Comparison of ENCODE assay signal across 34 cellular contexts in genomic region chr5:74738406-74738805, GRCh38.
"Had no signal": no experiment of that assay in that cellular context is flagged by ENCODE, and none has a peak within 500 bp of the region (broad histone marks: within the 10 kb centered on the region; RNA-seq: fewer than 3 reads in every experiment).

No MANE protein-coding gene starts in this region.

- H3K4me3 ChIP-seq: adrenal gland, body of pancreas, breast epithelium, cardiac muscle cell, colonic mucosa, esophagus squamous epithelium had no signal

- H3K4me3 Mint-ChIP-seq: activated CD4-positive, alpha-beta memory T cell treated with anti-CD3 and anti-CD28 coated beads for 36 hours; activated CD4-positive, alpha-beta T cell treated with anti-CD3 and anti-CD28 coated beads for 36 hours; activated CD4-positive, alpha-beta T cell treated with anti-CD3 and anti-CD28 coated beads, Interleukin-2, amount 10 ng/mL, durations not matched to agents 24 days and 14 days; activated CD8-positive, alpha-beta memory T cell treated with anti-CD3 and anti-CD28 coated beads, Interleukin-2, amount 10 ng/mL, durations not matched to agents 7 days and 5 days; activated CD8-positive, alpha-beta T cell treated with anti-CD3 and anti-CD28 coated beads, Interleukin-2, amount 10 ng/mL, durations not matched to agents 7 days and 5 days; activated naive CD4-positive, alpha-beta T cell treated with anti-CD3 and anti-CD28 coated beads for 36 hours; activated naive CD4-positive, alpha-beta T cell treated with anti-CD3 and anti-CD28 coated beads, Interleukin-2, amount 50 U/mL, for 24 hours; activated naive CD8-positive, alpha-beta T cell treated with anti-CD3 and anti-CD28 coated beads for 36 hours; activated naive CD8-positive, alpha-beta T cell treated with anti-CD3 and anti-CD28 coated beads, Interleukin-2, amount 50 U/mL, for 24 hours; activated T-helper 1 cell treated with anti-CD3 and anti-CD28 coated beads, Interleukin-12 subunit alpha, Interleukin-12 subunit beta, Interleukin-2, Interleukin-4 antibody, amounts not matched to agents 30 ng/mL and 10 ng/mL and 1 ng/mL, durations not matched to agents 14 hours and 24 hours and 36 hours; T-helper 1 cell treated with Interleukin-12 subunit alpha and Interleukin-12 subunit beta and Interleukin-4 antibody, amounts not matched to agents 30 μg/mL and 1 μg/mL, for 36 hours had no signal

- H3K4me1 ChIP-seq: adrenal gland, body of pancreas, breast epithelium, colonic mucosa, esophagus squamous epithelium had no signal

- DNase-seq: activated CD4-positive, alpha-beta memory T cell treated with anti-CD3 and anti-CD28 coated beads for 36 hours; activated CD4-positive, alpha-beta T cell treated with anti-CD3 and anti-CD28 coated beads for 36 hours; activated CD4-positive, alpha-beta T cell treated with anti-CD3 and anti-CD28 coated beads, Interleukin-2, amount 10 ng/mL, durations not matched to agents 24 days and 14 days; activated CD4-positive, CD25-positive, alpha-beta regulatory T cell; activated CD4-positive, CD25-positive, alpha-beta regulatory T cell treated with anti-CD3 and anti-CD28 coated beads, Interleukin-2, amount 50 U/mL, for 72 hours; activated CD8-positive, alpha-beta memory T cell treated with anti-CD3 and anti-CD28 coated beads, Interleukin-2, amount 10 ng/mL, durations not matched to agents 7 days and 5 days; activated CD8-positive, alpha-beta memory T cell treated with anti-CD3 and anti-CD28 coated beads, Interleukin-2, amount 50 U/mL, for 4 hours; activated CD8-positive, alpha-beta T cell treated with anti-CD3 and anti-CD28 coated beads, Interleukin-2, amount 10 ng/mL, durations not matched to agents 7 days and 5 days; activated effector memory CD4-positive, alpha-beta T cell treated with anti-CD3 and anti-CD28 coated beads, Interleukin-2, amount 50 U/mL, for 16 hours; activated naive CD4-positive, alpha-beta T cell treated with anti-CD3 and anti-CD28 coated beads for 36 hours; activated naive CD8-positive, alpha-beta T cell treated with anti-CD3 and anti-CD28 coated beads for 36 hours; activated naive CD8-positive, alpha-beta T cell treated with anti-CD3 and anti-CD28 coated beads, Interleukin-2, amount 50 U/mL, for 24 hours; activated T-cell treated with anti-CD3 and anti-CD28 coated beads, Interleukin-2, amount 50 U/mL, for 1 hour; activated T-cell treated with anti-CD3 and anti-CD28 coated beads, Interleukin-2, amount 50 U/mL, for 48 hours; adrenal gland; amygdala; aorta; body of pancreas; central memory CD4-positive, alpha-beta T cell; cerebellar nuclear complex; colonic mucosa; effector CD8-positive, alpha-beta T cell; esophagus squamous epithelium; head of caudate nucleus had no signal

- FAIRE-seq: endometrium, endothelial cell of umbilical vein, frontal cortex had no signal

- H3K27ac ChIP-seq: adrenal gland, body of pancreas, breast epithelium, cardiac muscle cell, colonic mucosa, epithelial cell of prostate, esophagus squamous epithelium had no signal

- H3K4me1 Mint-ChIP-seq: activated CD4-positive, alpha-beta T cell treated with anti-CD3 and anti-CD28 coated beads for 36 hours; activated CD4-positive, alpha-beta T cell treated with anti-CD3 and anti-CD28 coated beads, Interleukin-2, amount 10 ng/mL, durations not matched to agents 24 days and 14 days; activated CD8-positive, alpha-beta memory T cell treated with anti-CD3 and anti-CD28 coated beads, Interleukin-2, amount 10 ng/mL, durations not matched to agents 7 days and 5 days; activated naive CD4-positive, alpha-beta T cell treated with anti-CD3 and anti-CD28 coated beads, Interleukin-2, amount 50 U/mL, for 24 hours; activated naive CD8-positive, alpha-beta T cell treated with anti-CD3 and anti-CD28 coated beads for 36 hours; activated naive CD8-positive, alpha-beta T cell treated with anti-CD3 and anti-CD28 coated beads, Interleukin-2, amount 50 U/mL, for 24 hours had no signal

- H3K9me3 ChIP-seq: adrenal gland, body of pancreas, breast epithelium, colonic mucosa, esophagus squamous epithelium had no signal

- H3K27me3 Mint-ChIP-seq: activated CD4-positive, alpha-beta memory T cell treated with anti-CD3 and anti-CD28 coated beads for 36 hours; activated CD4-positive, alpha-beta T cell treated with anti-CD3 and anti-CD28 coated beads for 36 hours; activated CD4-positive, alpha-beta T cell treated with anti-CD3 and anti-CD28 coated beads, Interleukin-2, amount 10 ng/mL, durations not matched to agents 24 days and 14 days; activated CD8-positive, alpha-beta memory T cell treated with anti-CD3 and anti-CD28 coated beads, Interleukin-2, amount 10 ng/mL, durations not matched to agents 7 days and 5 days; activated naive CD4-positive, alpha-beta T cell treated with anti-CD3 and anti-CD28 coated beads, Interleukin-2, amount 50 U/mL, for 24 hours; activated naive CD8-positive, alpha-beta T cell treated with anti-CD3 and anti-CD28 coated beads for 36 hours; activated naive CD8-positive, alpha-beta T cell treated with anti-CD3 and anti-CD28 coated beads, Interleukin-2, amount 50 U/mL, for 24 hours had no signal

- ATAC-seq: activated CD4-positive, alpha-beta T cell treated with anti-CD3 and anti-CD28 coated beads for 36 hours; activated CD8-positive, alpha-beta memory T cell treated with anti-CD3 and anti-CD28 coated beads, Interleukin-2, amount 10 ng/mL, durations not matched to agents 7 days and 5 days; activated CD8-positive, alpha-beta T cell treated with anti-CD3 and anti-CD28 coated beads, Interleukin-2, amount 10 ng/mL, durations not matched to agents 7 days and 5 days; activated naive CD8-positive, alpha-beta T cell treated with anti-CD3 and anti-CD28 coated beads, Interleukin-2, amount 50 U/mL, for 24 hours; body of pancreas had no signal

- H3K27ac Mint-ChIP-seq: activated CD4-positive, alpha-beta memory T cell treated with anti-CD3 and anti-CD28 coated beads for 36 hours; activated CD4-positive, alpha-beta T cell treated with anti-CD3 and anti-CD28 coated beads for 36 hours; activated CD4-positive, alpha-beta T cell treated with anti-CD3 and anti-CD28 coated beads, Interleukin-2, amount 10 ng/mL, durations not matched to agents 24 days and 14 days; activated CD8-positive, alpha-beta memory T cell treated with anti-CD3 and anti-CD28 coated beads, Interleukin-2, amount 10 ng/mL, durations not matched to agents 7 days and 5 days; activated CD8-positive, alpha-beta T cell treated with anti-CD3 and anti-CD28 coated beads, Interleukin-2, amount 10 ng/mL, durations not matched to agents 7 days and 5 days; activated naive CD4-positive, alpha-beta T cell treated with anti-CD3 and anti-CD28 coated beads for 36 hours; activated naive CD4-positive, alpha-beta T cell treated with anti-CD3 and anti-CD28 coated beads, Interleukin-2, amount 50 U/mL, for 24 hours; activated naive CD8-positive, alpha-beta T cell treated with anti-CD3 and anti-CD28 coated beads for 36 hours; activated naive CD8-positive, alpha-beta T cell treated with anti-CD3 and anti-CD28 coated beads, Interleukin-2, amount 50 U/mL, for 24 hours; activated T-helper 1 cell treated with anti-CD3 and anti-CD28 coated beads, Interleukin-12 subunit alpha, Interleukin-12 subunit beta, Interleukin-2, Interleukin-4 antibody, amounts not matched to agents 30 ng/mL and 10 ng/mL and 1 ng/mL, durations not matched to agents 14 hours and 24 hours and 36 hours; activated T-helper 2 cell treated with anti-CD3 and anti-CD28 coated beads, Interferon-gamma antibody, Interleukin-2, Interleukin-4, amounts not matched to agents 10 μg/mL and 5 μg/mL and 100 μg/mL, durations not matched to agents 14 hours and 24 hours and 36 hours; T-helper 1 cell treated with Interleukin-12 subunit alpha and Interleukin-12 subunit beta and Interleukin-4 antibody, amounts not matched to agents 30 μg/mL and 1 μg/mL, for 36 hours had no signal

- H3K27me3 ChIP-seq: adrenal gland, body of pancreas, breast epithelium, cardiac muscle cell, colonic mucosa, esophagus squamous epithelium had no signal

- H3K9me3 Mint-ChIP-seq: activated CD4-positive, alpha-beta memory T cell treated with anti-CD3 and anti-CD28 coated beads for 36 hours; activated CD4-positive, alpha-beta T cell treated with anti-CD3 and anti-CD28 coated beads, Interleukin-2, amount 10 ng/mL, durations not matched to agents 24 days and 14 days; activated naive CD4-positive, alpha-beta T cell treated with anti-CD3 and anti-CD28 coated beads for 36 hours; activated naive CD4-positive, alpha-beta T cell treated with anti-CD3 and anti-CD28 coated beads, Interleukin-2, amount 50 U/mL, for 24 hours; activated naive CD8-positive, alpha-beta T cell treated with anti-CD3 and anti-CD28 coated beads for 36 hours; activated naive CD8-positive, alpha-beta T cell treated with anti-CD3 and anti-CD28 coated beads, Interleukin-2, amount 50 U/mL, for 24 hours; activated T-helper 1 cell treated with anti-CD3 and anti-CD28 coated beads, Interleukin-12 subunit alpha, Interleukin-12 subunit beta, Interleukin-2, Interleukin-4 antibody, amounts not matched to agents 30 ng/mL and 10 ng/mL and 1 ng/mL, durations not matched to agents 14 hours and 24 hours and 36 hours; activated T-helper 2 cell treated with anti-CD3 and anti-CD28 coated beads, Interferon-gamma antibody, Interleukin-2, Interleukin-4, amounts not matched to agents 10 μg/mL and 5 μg/mL and 100 μg/mL, durations not matched to agents 14 hours and 24 hours and 36 hours; T-helper 1 cell treated with Interleukin-12 subunit alpha and Interleukin-12 subunit beta and Interleukin-4 antibody, amounts not matched to agents 30 μg/mL and 1 μg/mL, for 36 hours had no signal
